Comparison of ENCODE assay signal across 9 cellular contexts in genomic region chr2:73716518-73717250, GRCh38. TPM values are rescaled to one million over a fixed set of nuclear protein-coding genes. Genes with fewer than 3 reads are reported as not detected.
DNase-seq lines count a peak whose midpoint lies in the region; ATAC-seq and TF ChIP-seq lines count a peak whose summit lies in the region.
"Had no signal": no experiment of that assay in that cellular context is flagged by ENCODE, and none has a peak within 500 bp of the region (broad histone marks: within the 10 kb centered on the region; RNA-seq: fewer than 3 reads in every experiment).

No MANE protein-coding gene starts in this region.

- no peaks in the 10 kb centered on the region for H3K36me3 ChIP-seq in mammary epithelial cell (ENCODE audit: insufficient read depth, low read length)
- no peaks in the 10 kb centered on the region for H3K36me3 ChIP-seq in lung (ENCODE audit: control insufficient read depth in 2 of 2, insufficient read depth in 2 of 2, low read length in 2 of 2)

- POLR2A ChIA-PET in AG04450 (lab: Yijun Ruan, JAX), result no interaction called here

- TF ChIP-seq CTCF in AG04450 (IDR thresholded peaks at IDR 0.05; ENCODE audit: low read depth, low read length) (no peak), mammary epithelial cell (conservative IDR thresholded peaks at IDR 0.05 in 1 of 2, IDR thresholded peaks at IDR 0.05 in 1 of 2; ENCODE audit: extremely low read depth in 1 of 2, insufficient read depth in 1 of 2, low read depth in 1 of 2, low read length in 2 of 2) (no peak), lung (IDR thresholded peaks at IDR 0.05; ENCODE audit: control extremely low read depth, extremely low read depth) (no peak)

- H3K27me3 ChIP-seq in AG04450 (ENCODE audit: control insufficient read depth, insufficient read depth, low read length) (no peaks in the 10 kb centered on the region), mammary epithelial cell (ENCODE audit: insufficient read depth, low read length) (no peaks in the 10 kb centered on the region), lung (ENCODE audit: control insufficient read depth, insufficient read depth) (no peaks in the 10 kb centered on the region)

- H3K9me3 ChIP-seq in AG04450 (ENCODE audit: control insufficient read depth, insufficient read depth, low read length) (no peaks in the 10 kb centered on the region; the same call in 1 of the 2 replicates), mammary epithelial cell (replicated peaks; ENCODE audit: insufficient read depth, low read length) (peaks cover 4% of the 10 kb centered on the region), lung (ENCODE audit: control insufficient read depth in 2 of 2, insufficient read depth in 1 of 2, low read length in 1 of 2) (peaks cover 0 to 3% of the 10 kb centered on the region in 2 donors)

- intact Hi-C loops in mammary epithelial cell (cut with micrococcal nuclease), result no loop called here

- H3K9ac ChIP-seq in mammary epithelial cell (ENCODE audit: insufficient read depth, low read length), result no peak overlapping the region

- H3K79me2 ChIP-seq in mammary epithelial cell (ENCODE audit: insufficient read depth, low read length), result no peaks in the 10 kb centered on the region

- peak overlapping the region; percentile 60 for H2AFZ ChIP-seq in mammary epithelial cell (ENCODE audit: low read depth, low read length)

- in situ Hi-C loops in mammary epithelial cell (cut with MboI; ENCODE audit: low sequenced_read_pairs in 2 of 2), result no loop called here

- WGBS in mammary epithelial cell (ENCODE audit: low coverage, missing lambda C conversion rate), result 16% methylated on average over 8 of the region's 8 CpGs
- 33 to 40% methylated on average over 8 of the region's 8 CpGs for WGBS in lung, 2 donors

- H3K4me1 ChIP-seq in mammary epithelial cell (ENCODE audit: insufficient read depth, low read length) (no peaks in the 10 kb centered on the region), lung (ENCODE audit: control insufficient read depth in 2 of 2, insufficient read depth in 2 of 2, low read length in 2 of 2) (no peaks in the 10 kb centered on the region)

- H3K27ac ChIP-seq in AG04450 (ENCODE audit: low read depth, low read length) (no peak overlapping the region), mammary epithelial cell (ENCODE audit: insufficient read depth, low read depth, low read length) (no peak overlapping the region), lung (ENCODE audit: low read depth in 1 of 2, low read length in 1 of 2) (no peak overlapping the region)
- H3K27ac ChIP-seq: C4-2B had no signal

- no TSS peak for BruUV-seq in mammary epithelial cell (replicated peaks; lab: Mats Ljungman, UMichigan)

- H3K4me2 ChIP-seq in mammary epithelial cell (ENCODE audit: insufficient read depth, low read depth, low read length), result peak overlapping the region; percentile 15

- dilution Hi-C loops in mammary epithelial cell (cut with HindIII; ENCODE audit: low sequenced_read_pairs), result no loop called here

- no peak overlapping the region for H3K4me3 ChIP-seq in AG04450 (ENCODE audit: low read depth, low read length)
- no peak overlapping the region for H3K4me3 ChIP-seq in mammary epithelial cell (replicated peaks in 1 of 3; ENCODE audit: insufficient read depth in 1 of 3, low read depth in 2 of 3, low read length in 3 of 3)
- no peak overlapping the region for H3K4me3 ChIP-seq in lung

- peak; percentile 1 for DNase-seq in AG04450 (ENCODE audit: low read depth, low spot score)
- DNase-seq in NCI-H226, result peak; percentile 28
- DNase-seq in mammary epithelial cell, result no peak
- peak; percentile 7 for DNase-seq in lung (ENCODE audit: low spot score)
- no peak for DNase-seq in stimulated activated CD4-positive, alpha-beta T cell treated with anti-CD3 and anti-CD28 coated beads, Interleukin-15, amount 100 ng/mL, for 24 hours
- DNase-seq in NCI-H524 (lab: John Stamatoyannopoulos, UW), result no peak
- no peak for DNase-seq in nucleus accumbens (lab: John Stamatoyannopoulos, UW)

- no peaks in the 10 kb centered on the region for H4K20me1 ChIP-seq in mammary epithelial cell (ENCODE audit: insufficient read depth, low read length)

- CTCF ChIA-PET in AG04450 (lab: Charles Lee) (no interaction called here), mammary epithelial cell (lab: Charles Lee; ENCODE audit: low non-redundant PET) (no interaction called here)

- ATAC-seq in lung (ENCODE audit: insufficient read depth, low FRiP score) (no peak), GM21381 (IDR thresholded peaks at IDR 0.05; ENCODE audit: unreplicated experiment) (no peak)

RNA-seq across cellular contexts. Expression of gene TPRKB, which starts 20.5 kb away (rescaled TPM):
- 24.5 and 33.4 TPM in 2 replicates for polyA plus RNA-seq in AG04450 (2011; rRNA removed)
- polyA minus RNA-seq in AG04450 (2011; rRNA and poly(A)+ RNA removed), result 4.0 and 5.6 TPM in 2 replicates
- 10 to 100 TPM; 18.2 to 23.8 TPM for total RNA-seq in mammary epithelial cell
- 36.0 TPM for polyA plus RNA-seq in mammary epithelial cell
- polyA minus RNA-seq in mammary epithelial cell, result not detected
- total RNA-seq in lung, result 10 to 100 TPM; 15.1 to 17.9 TPM
- 10 to 100 TPM; 33.3 to 54.2 TPM for polyA plus RNA-seq in lung

Comparison
In these comparisons a context has a peak if more than half of its experiments do, and no peak if none do; other contexts are left out.
1. DNase-seq: peak in AG04450 (single experiment), NCI-H226 (single experiment) and lung (single experiment); none in mammary epithelial cell (single experiment), stimulated activated CD4-positive, alpha-beta T cell treated with anti-CD3 and anti-CD28 coated beads, Interleukin-15, amount 100 ng/mL, for 24 hours (single experiment), NCI-H524 (0 of 2) and nucleus accumbens (0 of 56).